ENCODE assay signal across 24 cellular contexts in genomic region chr17:74853669-74854068, GRCh38. TPM values are rescaled to one million over a fixed set of nuclear protein-coding genes. Genes with fewer than 3 reads are reported as not detected.
"Had no signal": no experiment of that assay in that cellular context is flagged by ENCODE, and none has a peak within 500 bp of the region (broad histone marks: within the 10 kb centered on the region; RNA-seq: fewer than 3 reads in every experiment).

No MANE protein-coding gene starts in this region.

- H3K27ac ChIP-seq: esophagus squamous epithelium, left ventricle myocardium inferior, skin epidermis, transverse colon had no signal

- H3K36me3 Mint-ChIP-seq: memory B cell, natural killer cell had no signal

- H3K4me3 ChIP-seq: esophagus squamous epithelium, left ventricle myocardium inferior, mucosa of descending colon, skin epidermis, transverse colon had no signal

- H3K27ac Mint-ChIP-seq: activated CD8-positive, alpha-beta T cell treated with anti-CD3 and anti-CD28 coated beads for 36 hours; memory B cell; natural killer cell had no signal

- H3K4me3 Mint-ChIP-seq: memory B cell, natural killer cell had no signal

- FAIRE-seq: endothelial cell of umbilical vein had no signal

- H3K9me3 ChIP-seq: esophagus squamous epithelium, left ventricle myocardium inferior, mucosa of descending colon, transverse colon had no signal

- H3K9me3 Mint-ChIP-seq: activated CD8-positive, alpha-beta T cell treated with anti-CD3 and anti-CD28 coated beads for 36 hours; memory B cell; natural killer cell had no signal

- DNase-seq: activated CD4-positive, alpha-beta T cell treated with anti-CD3 and anti-CD28 coated beads for 1 hour; activated CD8-positive, alpha-beta T cell treated with anti-CD3 and anti-CD28 coated beads for 36 hours; activated naive CD4-positive, alpha-beta T cell; central memory CD4-positive, alpha-beta T cell; cortex of kidney; effector CD4-positive, alpha-beta T cell; esophagus squamous epithelium; left ventricle myocardium inferior; mucosa of descending colon; natural killer cell; occipital lobe; stimulated activated CD4-positive, alpha-beta T cell treated with anti-CD3 and anti-CD28 coated beads, Interleukin-4, amount 100 ng/mL, for 4 hours; stimulated activated CD8-positive, alpha-beta memory T cell treated with anti-CD3 and anti-CD28 coated beads, Interleukin-4, amount 100 ng/mL, for 48 hours; stimulated activated naive CD4-positive, alpha-beta T cell treated with Interleukin-2 at 50 U/mL for 16 hours; T1000; transverse colon had no signal

- ATAC-seq: mucosa of descending colon, natural killer cell, right cardiac atrium had no signal

- H3K36me3 ChIP-seq: esophagus squamous epithelium, left ventricle myocardium inferior, transverse colon had no signal

RNA-seq across cellular contexts. Expression of gene GRIN2C, which starts 6.0 kb away (rescaled TPM):
- total RNA-seq: activated CD8-positive, alpha-beta T cell treated with anti-CD3 and anti-CD28 coated beads for 36 hours; kidney epithelial cell; natural killer cell had no signal

RNA-seq across cellular contexts. Expression of gene FADS6, which starts 39.8 kb away (rescaled TPM):
- total RNA-seq: activated CD8-positive, alpha-beta T cell treated with anti-CD3 and anti-CD28 coated beads for 36 hours; endothelial cell of umbilical vein; fibroblast of villous mesenchyme; glomerular endothelial cell; kidney epithelial cell; left ventricle myocardium inferior; natural killer cell; posterior vena cava; right cardiac atrium had no signal
- polyA plus RNA-seq: endothelial cell of umbilical vein had no signal
